In the genomic region with DNA sequence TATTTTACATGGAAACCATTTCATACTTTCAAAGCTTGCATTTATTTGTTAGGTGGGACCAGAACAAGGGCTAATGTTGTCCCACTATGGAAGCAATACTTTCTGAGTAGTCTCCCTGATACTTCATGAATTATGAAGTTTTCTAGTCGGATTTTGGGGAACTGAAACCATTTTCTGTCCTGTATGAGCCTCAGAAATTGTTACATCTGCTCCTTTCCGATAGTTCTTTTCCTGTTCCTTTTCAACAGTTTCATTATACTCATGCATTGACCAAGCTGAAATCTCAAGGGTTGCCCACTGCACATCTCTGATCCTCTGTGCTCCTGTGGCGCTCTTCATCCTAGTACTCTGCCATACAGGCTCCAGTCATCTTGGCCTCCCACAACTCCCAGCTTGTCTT, we compare ENCODE assay signal across 29 cellular contexts. TPM values are rescaled to one million over a fixed set of nuclear protein-coding genes. Genes with fewer than 3 reads are reported as not detected.
DNase-seq lines count a peak whose midpoint lies in the region; ATAC-seq, FAIRE-seq and TF ChIP-seq lines count a peak whose summit lies in the region.
"Had no signal": no experiment of that assay in that cellular context is flagged by ENCODE, and none has a peak within 500 bp of the region (broad histone marks: within the 10 kb centered on the region; RNA-seq: fewer than 3 reads in every experiment).

No MANE protein-coding gene starts in this region.

- peaks cover 16% of the 10 kb centered on the region for H3K9me3 Mint-ChIP-seq in dendritic cell treated with granulocyte-macrophage colony-stimulating factor and Interleukin-4, amounts not matched to agents 40 ng/mL and 50 ng/mL, for 4 days
- H3K9me3 Mint-ChIP-seq: activated CD4-positive, alpha-beta T cell treated with anti-CD3 and anti-CD28 coated beads, Interleukin-2, amount 10 ng/mL, durations not matched to agents 24 days and 14 days; activated naive CD8-positive, alpha-beta T cell treated with anti-CD3 and anti-CD28 coated beads, Interleukin-2, amount 10 ng/mL, durations not matched to agents 7 days and 5 days; activated T-helper 1 cell treated with anti-CD3 and anti-CD28 coated beads, Interleukin-12 subunit alpha, Interleukin-12 subunit beta, Interleukin-2, Interleukin-4 antibody, amounts not matched to agents 30 ng/mL and 10 ng/mL and 1 ng/mL, durations not matched to agents 14 hours and 24 hours and 36 hours; effector memory CD8-positive, alpha-beta T cell; neural crest cell had no signal

- DNase-seq in GM12891 (ENCODE audit: insufficient read length, low spot score) (no peak), NOMO-1 (lab: John Stamatoyannopoulos, UW; ENCODE audit: unreplicated experiment in 2 of 2) (peak; percentile 69 to 95), NCI-H2029 (lab: John Stamatoyannopoulos, UW) (no peak), H4 (ENCODE audit: low spot score) (no peak), Right ventricle myocardium inferior (ENCODE audit: missing footprints) (no peak)
- DNase-seq: activated CD4-positive, alpha-beta T cell treated with anti-CD3 and anti-CD28 coated beads, Interleukin-2, amount 10 ng/mL, durations not matched to agents 24 days and 14 days; activated naive CD8-positive, alpha-beta T cell treated with anti-CD3 and anti-CD28 coated beads, Interleukin-2, amount 10 ng/mL, durations not matched to agents 7 days and 5 days; effector memory CD8-positive, alpha-beta T cell; EL; gastrocnemius medialis; KBM-7; left ventricle myocardium superior; mucosa of descending colon; NCI-H1092; NCI-H1930; NCI-H2227 treated with DMSO at 0.1 percent for 48 hours; NCI-H82; Peyer's patch; sigmoid colon had no signal

- TF ChIP-seq POLR2A in GM12891 (IDR thresholded peaks at IDR 0.05; ENCODE audit: low read depth, low read length) = no peak

- peaks cover 35% of the 10 kb centered on the region for H3K27me3 Mint-ChIP-seq in dendritic cell treated with granulocyte-macrophage colony-stimulating factor and Interleukin-4, amounts not matched to agents 40 ng/mL and 50 ng/mL, for 4 days

- H3K36me3 Mint-ChIP-seq in dendritic cell treated with granulocyte-macrophage colony-stimulating factor and Interleukin-4, amounts not matched to agents 40 ng/mL and 50 ng/mL, for 4 days (ENCODE audit: low read depth) = peaks cover 6% of the 10 kb centered on the region
- H3K36me3 Mint-ChIP-seq: activated naive CD8-positive, alpha-beta T cell treated with anti-CD3 and anti-CD28 coated beads, Interleukin-2, amount 10 ng/mL, durations not matched to agents 7 days and 5 days had no signal

- H3K4me1 Mint-ChIP-seq in dendritic cell treated with granulocyte-macrophage colony-stimulating factor and Interleukin-4, amounts not matched to agents 40 ng/mL and 50 ng/mL, for 4 days (ENCODE audit: low read depth) = peaks cover 48% of the 10 kb centered on the region
- H3K4me1 Mint-ChIP-seq: activated CD4-positive, alpha-beta T cell treated with anti-CD3 and anti-CD28 coated beads, Interleukin-2, amount 10 ng/mL, durations not matched to agents 24 days and 14 days had no signal

- ATAC-seq in HG03025 (IDR thresholded peaks at IDR 0.05; ENCODE audit: low FRiP score, unreplicated experiment) = peak; percentile 68
- no peak for ATAC-seq in Right ventricle myocardium inferior
- no peak for ATAC-seq in HG03457 (IDR thresholded peaks at IDR 0.05; ENCODE audit: unreplicated experiment)
- ATAC-seq: effector memory CD8-positive, alpha-beta T cell; esophagus mucosa; gastrocnemius medialis; left ventricle myocardium superior; mucosa of descending colon had no signal

- H3K4me3 Mint-ChIP-seq in dendritic cell treated with granulocyte-macrophage colony-stimulating factor and Interleukin-4, amounts not matched to agents 40 ng/mL and 50 ng/mL, for 4 days = no peak overlapping the region
- H3K4me3 Mint-ChIP-seq: activated CD4-positive, alpha-beta T cell treated with anti-CD3 and anti-CD28 coated beads, Interleukin-2, amount 10 ng/mL, durations not matched to agents 24 days and 14 days; activated naive CD8-positive, alpha-beta T cell treated with anti-CD3 and anti-CD28 coated beads, Interleukin-2, amount 10 ng/mL, durations not matched to agents 7 days and 5 days; activated T-helper 1 cell treated with anti-CD3 and anti-CD28 coated beads, Interleukin-12 subunit alpha, Interleukin-12 subunit beta, Interleukin-2, Interleukin-4 antibody, amounts not matched to agents 30 ng/mL and 10 ng/mL and 1 ng/mL, durations not matched to agents 14 hours and 24 hours and 36 hours; effector memory CD8-positive, alpha-beta T cell had no signal

- peak overlapping the region; percentile 68 for H3K27ac Mint-ChIP-seq in dendritic cell treated with granulocyte-macrophage colony-stimulating factor and Interleukin-4, amounts not matched to agents 40 ng/mL and 50 ng/mL, for 4 days
- H3K27ac Mint-ChIP-seq: activated CD4-positive, alpha-beta T cell treated with anti-CD3 and anti-CD28 coated beads, Interleukin-2, amount 10 ng/mL, durations not matched to agents 24 days and 14 days; activated naive CD8-positive, alpha-beta T cell treated with anti-CD3 and anti-CD28 coated beads, Interleukin-2, amount 10 ng/mL, durations not matched to agents 7 days and 5 days; activated T-helper 1 cell treated with anti-CD3 and anti-CD28 coated beads, Interleukin-12 subunit alpha, Interleukin-12 subunit beta, Interleukin-2, Interleukin-4 antibody, amounts not matched to agents 30 ng/mL and 10 ng/mL and 1 ng/mL, durations not matched to agents 14 hours and 24 hours and 36 hours; effector memory CD8-positive, alpha-beta T cell; progenitor cell of endocrine pancreas had no signal

- intact Hi-C loops in dendritic cell treated with granulocyte-macrophage colony-stimulating factor and Interleukin-4, amounts not matched to agents 40 ng/mL and 50 ng/mL, for 4 days (cut with micrococcal nuclease) = loop anchor here (10.0 kb wide), 1 partner anchor 333 kb away; the partner anchor contains the start of genes LPXN and ZFP91
- intact Hi-C loops in Right ventricle myocardium inferior (cut with DNase I) = no loop called here

- no peak for FAIRE-seq in GM12891 (lab: Jason Lieb, UNC)
- FAIRE-seq: islet of Langerhans, urothelium cell line had no signal

TF ChIP-seq in GM12891, 5 proteins besides CTCF, POLR2A, EP300 and RAD21:
- TF ChIP-seq SPI1 (IDR thresholded peaks at IDR 0.05; ENCODE audit: low read depth, low read length) (peak; percentile 90), POU2F2 (IDR thresholded peaks at IDR 0.05; ENCODE audit: low read depth, low read length) (no peak), POLR2AphosphoS5 (IDR thresholded peaks at IDR 0.05; ENCODE audit: low read depth, low read length) (no peak), PAX5 (IDR thresholded peaks at IDR 0.05; ENCODE audit: insufficient read depth, low read length, severe bottlenecking) (no peak), TAF1 (IDR thresholded peaks at IDR 0.05; ENCODE audit: low read depth, low read length) (no peak)

RNA-seq across cellular contexts. Expression of gene GLYATL1, which starts 31.5 kb away (rescaled TPM):
- not detected for polyA plus RNA-seq in GM12891 (2012; ENCODE audit: low read depth, missing spikeins)
- 0.56 and 1.5 TPM in 2 replicates for total RNA-seq in H4 (2014; rRNA removed; shearing (Covaris generic))
- not detected for total RNA-seq in Right ventricle myocardium inferior
- total RNA-seq: activated CD4-positive, alpha-beta T cell treated with anti-CD3 and anti-CD28 coated beads, Interleukin-2, amount 10 ng/mL, durations not matched to agents 24 days and 14 days; activated naive CD8-positive, alpha-beta T cell treated with anti-CD3 and anti-CD28 coated beads, Interleukin-2, amount 10 ng/mL, durations not matched to agents 7 days and 5 days; activated T-helper 1 cell treated with anti-CD3 and anti-CD28 coated beads, Interleukin-12 subunit alpha, Interleukin-12 subunit beta, Interleukin-2, Interleukin-4 antibody, amounts not matched to agents 30 ng/mL and 10 ng/mL and 1 ng/mL, durations not matched to agents 14 hours and 24 hours and 36 hours; left ventricle myocardium superior; sigmoid colon; T-helper 2 cell treated with Interferon-gamma antibody and Interleukin-4, amounts not matched to agents 100 ng/mL and 5 ng/mL, for 36 hours had no signal

Comparison
In these comparisons a context has a peak if more than half of its experiments do, and no peak if none do; other contexts are left out.
1. DNase-seq: peak in NOMO-1 (2 of 2); none in GM12891 (single experiment), NCI-H2029 (single experiment), H4 (single experiment) and Right ventricle myocardium inferior (single experiment).